In genomic region chr2:174589334-174589733, GRCh38 we compare ENCODE assay signal across 12 cellular contexts. TPM values are rescaled to one million over a fixed set of nuclear protein-coding genes. Genes with fewer than 3 reads are reported as not detected.
DNase-seq lines count a peak whose midpoint lies in the region; ATAC-seq and TF ChIP-seq lines count a peak whose summit lies in the region.
"Had no signal": no experiment of that assay in that cellular context is flagged by ENCODE, and none has a peak within 500 bp of the region (broad histone marks: within the 10 kb centered on the region; RNA-seq: fewer than 3 reads in every experiment).

No MANE protein-coding gene starts in this region.

- CTCF ChIA-PET in activated CD4-positive, alpha-beta T cell treated with anti-CD3 and anti-CD28 coated beads for 36 hours (lab: Charles Lee) = interaction anchor here (1.0 to 1.4 kb wide), 2 partner anchors 12 to 14 kb away, joined by 4 to 5 read pairs; no protein-coding TSS in a partner anchor

- no peaks in the 10 kb centered on the region for H3K9me3 ChIP-seq in DOHH2 (ENCODE audit: control insufficient read depth, insufficient read depth, low read length)

- H3K4me3 Mint-ChIP-seq in activated CD4-positive, alpha-beta T cell treated with anti-CD3 and anti-CD28 coated beads for 36 hours = no peak overlapping the region
- peak overlapping the region; percentile 63 for H3K4me3 Mint-ChIP-seq in activated naive CD8-positive, alpha-beta T cell treated with anti-CD3 and anti-CD28 coated beads, Interleukin-2, amount 50 U/mL, for 24 hours
- H3K4me3 Mint-ChIP-seq in osteocyte (ENCODE audit: unreplicated experiment) = no peak overlapping the region

- H3K4me2 ChIP-seq in DOHH2 (ENCODE audit: low read length) = peak overlapping the region; percentile 7; the same call in 1 of the 2 replicates

- H3K36me3 Mint-ChIP-seq in activated CD4-positive, alpha-beta T cell treated with anti-CD3 and anti-CD28 coated beads for 36 hours (ENCODE audit: low read depth) = peaks cover 42% of the 10 kb centered on the region
- H3K36me3 Mint-ChIP-seq in activated naive CD8-positive, alpha-beta T cell treated with anti-CD3 and anti-CD28 coated beads, Interleukin-2, amount 50 U/mL, for 24 hours (ENCODE audit: low read depth) = peaks cover 47% of the 10 kb centered on the region
- peaks cover 5% of the 10 kb centered on the region for H3K36me3 Mint-ChIP-seq in osteocyte (ENCODE audit: unreplicated experiment)

- peaks cover 81% of the 10 kb centered on the region for H3K4me1 Mint-ChIP-seq in activated CD4-positive, alpha-beta T cell treated with anti-CD3 and anti-CD28 coated beads for 36 hours
- H3K4me1 Mint-ChIP-seq in activated naive CD8-positive, alpha-beta T cell treated with anti-CD3 and anti-CD28 coated beads, Interleukin-2, amount 50 U/mL, for 24 hours = peaks cover 88% of the 10 kb centered on the region
- peaks cover 43% of the 10 kb centered on the region for H3K4me1 Mint-ChIP-seq in osteocyte (ENCODE audit: unreplicated experiment)

- H3K36me3 ChIP-seq in DOHH2 (ENCODE audit: control insufficient read depth, low read length) = peaks cover 88% of the 10 kb centered on the region

- peaks cover 98% of the 10 kb centered on the region for H3K79me2 ChIP-seq in DOHH2 (ENCODE audit: control insufficient read depth, low read length)

- no peak for DNase-seq in activated CD4-positive, alpha-beta T cell treated with anti-CD3 and anti-CD28 coated beads for 36 hours
- no peak for DNase-seq in activated CD4-positive, alpha-beta T cell treated with anti-CD3 and anti-CD28 coated beads, Interleukin-2, amount 50 U/mL, for 48 hours
- no peak for DNase-seq in activated naive CD8-positive, alpha-beta T cell treated with anti-CD3 and anti-CD28 coated beads, Interleukin-2, amount 50 U/mL, for 24 hours
- DNase-seq in osteocyte (ENCODE audit: extremely low spot score, unreplicated experiment) = no peak
- no peak for DNase-seq in NCI-H1694 (lab: John Stamatoyannopoulos, UW)
- no peak for DNase-seq in GM20000 (ENCODE audit: low spot score)
- DNase-seq: amniotic stem cell, GF-D8, NCI-H187 had no signal

- no peaks in the 10 kb centered on the region for H3K27me3 ChIP-seq in DOHH2 (ENCODE audit: control insufficient read depth, low read length)

- H3K27ac Mint-ChIP-seq in activated CD4-positive, alpha-beta T cell treated with anti-CD3 and anti-CD28 coated beads for 36 hours = peak overlapping the region; percentile 51
- H3K27ac Mint-ChIP-seq in activated naive CD8-positive, alpha-beta T cell treated with anti-CD3 and anti-CD28 coated beads, Interleukin-2, amount 50 U/mL, for 24 hours = peak overlapping the region; percentile 95
- peak overlapping the region; percentile 23 for H3K27ac Mint-ChIP-seq in osteocyte (ENCODE audit: unreplicated experiment)

- no peak overlapping the region for H3K27ac ChIP-seq in DOHH2 (ENCODE audit: low read depth, low read length)

- H4K20me1 ChIP-seq in DOHH2 (ENCODE audit: control insufficient read depth, insufficient read depth, low read depth, low read length) = 0 out of 2 replicates have a peak, but pooled peaks cover 5% of the 10 kb centered on the region

- H3K9me2 ChIP-seq in DOHH2 (replicated peaks; ENCODE audit: control insufficient read depth, low read length) = no peaks in the 10 kb centered on the region

- no peak for ATAC-seq in activated CD4-positive, alpha-beta T cell treated with anti-CD3 and anti-CD28 coated beads for 36 hours
- ATAC-seq in activated naive CD8-positive, alpha-beta T cell treated with anti-CD3 and anti-CD28 coated beads, Interleukin-2, amount 50 U/mL, for 24 hours = no peak
- ATAC-seq in GM18907 (IDR thresholded peaks at IDR 0.05; ENCODE audit: unreplicated experiment) = no peak

- intact Hi-C loops in activated CD4-positive, alpha-beta T cell treated with anti-CD3 and anti-CD28 coated beads for 36 hours (cut with DNase I, micrococcal nuclease) = no loop called here

- no peak for TF ChIP-seq CTCF in DOHH2 (IDR thresholded peaks at IDR 0.05; ENCODE audit: low read depth, low read length, poor library complexity, severe bottlenecking)
- TF ChIP-seq CTCF in osteocyte (IDR thresholded peaks at IDR 0.05) = no peak
- TF ChIP-seq CTCF in GM20000 (IDR thresholded peaks at IDR 0.05; ENCODE audit: extremely low read depth, missing control alignments) = no peak

- H3F3A ChIP-seq in DOHH2 (ENCODE audit: control insufficient read depth, insufficient read depth) = peaks cover 12% of the 10 kb centered on the region

- POLR2A ChIA-PET in activated CD4-positive, alpha-beta T cell treated with anti-CD3 and anti-CD28 coated beads for 36 hours (lab: Charles Lee) = no interaction called here

- H3K27me3 Mint-ChIP-seq in activated CD4-positive, alpha-beta T cell treated with anti-CD3 and anti-CD28 coated beads for 36 hours = no peaks in the 10 kb centered on the region
- H3K27me3 Mint-ChIP-seq in activated naive CD8-positive, alpha-beta T cell treated with anti-CD3 and anti-CD28 coated beads, Interleukin-2, amount 50 U/mL, for 24 hours = no peaks in the 10 kb centered on the region
- no peaks in the 10 kb centered on the region for H3K27me3 Mint-ChIP-seq in osteocyte (ENCODE audit: unreplicated experiment)

- peaks cover 54% of the 10 kb centered on the region for H3K4me1 ChIP-seq in DOHH2 (ENCODE audit: control insufficient read depth, low read length)

- no peak overlapping the region for H3K4me3 ChIP-seq in DOHH2 (ENCODE audit: low read length)
- H3K4me3 ChIP-seq: coronary artery had no signal

- no peaks in the 10 kb centered on the region for H3K9me3 Mint-ChIP-seq in activated CD4-positive, alpha-beta T cell treated with anti-CD3 and anti-CD28 coated beads for 36 hours (ENCODE audit: low read depth)
- no peaks in the 10 kb centered on the region for H3K9me3 Mint-ChIP-seq in activated naive CD8-positive, alpha-beta T cell treated with anti-CD3 and anti-CD28 coated beads, Interleukin-2, amount 50 U/mL, for 24 hours
- H3K9me3 Mint-ChIP-seq in osteocyte (ENCODE audit: unreplicated experiment) = no peaks in the 10 kb centered on the region

RNA-seq across cellular contexts. Expression of gene WIPF1, which starts 8.3 kb away (rescaled TPM):
- 100 to 1,000 TPM; 161 to 188 TPM for total RNA-seq in activated CD4-positive, alpha-beta T cell treated with anti-CD3 and anti-CD28 coated beads for 36 hours
- 57.7 and 60.1 TPM in 2 replicates for total RNA-seq in osteocyte

Comparison
In these comparisons a context has a peak if more than half of its experiments do, and no peak if none do; other contexts are left out.
1. H3K27ac Mint-ChIP-seq: peak in every context shown above with its lines; median percentile 95 in activated naive CD8-positive, alpha-beta T cell treated with anti-CD3 and anti-CD28 coated beads, Interleukin-2, amount 50 U/mL, for 24 hours; 51 in activated CD4-positive, alpha-beta T cell treated with anti-CD3 and anti-CD28 coated beads for 36 hours; 23 in osteocyte.